23 cellular contexts compared by ENCODE assay signal in genomic region chr15:43279496-43279895, GRCh38. TPM values are rescaled to one million over a fixed set of nuclear protein-coding genes. Genes with fewer than 3 reads are reported as not detected.
"Had no signal": no experiment of that assay in that cellular context is flagged by ENCODE, and none has a peak within 500 bp of the region (broad histone marks: within the 10 kb centered on the region; RNA-seq: fewer than 3 reads in every experiment).

No MANE protein-coding gene starts in this region.

- H3K9me3 ChIP-seq: MG63, SK-N-SH had no signal

- H3K27ac ChIP-seq: RWPE1 had no signal

- ATAC-seq: HepG2 had no signal

- H3K36me3 ChIP-seq: MG63 had no signal

- FAIRE-seq: HepG2 had no signal

- DNase-seq: IMR-90, Karpas-422, KG1, MG63, NCI-H1092, NCI-H1105 treated with DMSO at 0.1 percent for 48 hours, NCI-H1417 treated with DMSO at 0.1 percent for 48 hours, NCI-H146, NCI-H1694 treated with DMSO at 0.1 percent for 48 hours, NCI-H1930, NCI-H2081, NCI-H2107, NCI-H2227 treated with DMSO at 0.1 percent for 48 hours, NCI-H524, NCI-H526 treated with DMSO at 0.1 percent for 48 hours, NCI-H748 treated with DMSO at 0.1 percent for 48 hours, SHP77, SK-N-SH had no signal

- H3K27me3 ChIP-seq: MG63 had no signal

- H3K4me3 ChIP-seq: MG63 had no signal

RNA-seq across cellular contexts. Expression of gene TGM5, which starts 12.8 kb away (rescaled TPM):
- total RNA-seq: IMR-90, NCI-H460 had no signal
- polyA plus RNA-seq: IMR-90, SK-N-SH had no signal

RNA-seq across cellular contexts. Expression of gene TGM7, which starts 22.6 kb away (rescaled TPM):
- total RNA-seq: HepG2, HT1080, IMR-90, NCI-H460, SK-MEL-5 had no signal
- polyA plus RNA-seq: HepG2, IMR-90, SK-N-SH had no signal

RNA-seq across cellular contexts. Expression of gene EPB42, which starts 58.7 kb away (rescaled TPM):
- total RNA-seq: HepG2, HT1080, IMR-90, NCI-H460, SK-MEL-5 had no signal
- polyA plus RNA-seq: HepG2, IMR-90, SK-N-SH had no signal
